9 cellular contexts compared by ENCODE assay signal in genomic region chr13:46641274-46642081, GRCh38.
DNase-seq lines count a peak whose midpoint lies in the region; ATAC-seq and TF ChIP-seq lines count a peak whose summit lies in the region.
"Had no signal": no experiment of that assay in that cellular context is flagged by ENCODE, and none has a peak within 500 bp of the region (broad histone marks: within the 10 kb centered on the region; RNA-seq: fewer than 3 reads in every experiment).

No MANE protein-coding gene starts in this region.

- H3K27me3 ChIP-seq in left lung (no peaks in the 10 kb centered on the region), thoracic aorta (replicated peaks; ENCODE audit: insufficient read depth) (no peaks in the 10 kb centered on the region)

- no peak for TF ChIP-seq CTCF in chondrocyte (IDR thresholded peaks at IDR 0.05)
- TF ChIP-seq CTCF in left lung (IDR thresholded peaks at IDR 0.05), result no peak
- TF ChIP-seq CTCF in thoracic aorta (IDR thresholded peaks at IDR 0.05), result no peak

- intact Hi-C loops in left lung (cut with DNase I), result no loop called here

- H3K9me3 Mint-ChIP-seq in chondrocyte (ENCODE audit: low read depth), result no peaks in the 10 kb centered on the region
- H3K9me3 Mint-ChIP-seq: activated T-cell treated with anti-CD3 and anti-CD28 coated beads, Interleukin-2, amount 50 U/mL, for 4 hours had no signal

- H3K36me3 Mint-ChIP-seq in chondrocyte (ENCODE audit: low read depth), result peaks cover under 1% of the 10 kb centered on the region

- DNase-seq in HT1080 (ENCODE audit: low read depth), result peak; percentile 45
- no peak for DNase-seq in chondrocyte (ENCODE audit: low spot score)
- DNase-seq in left lung, result no peak
- no peak for DNase-seq in thoracic aorta (ENCODE audit: low spot score)
- DNase-seq in HPDE6-E6E7 (ENCODE audit: extremely low spot score), result no peak
- no peak for DNase-seq in NCI-H1105 (lab: John Stamatoyannopoulos, UW)
- DNase-seq: activated T-cell treated with anti-CD3 and anti-CD28 coated beads, Interleukin-2, amount 50 U/mL, for 4 hours; NCI-H2107 had no signal

- H3K4me3 ChIP-seq in left lung (no peak overlapping the region), thoracic aorta (peak overlapping the region; percentile 59)

- H3K27me3 Mint-ChIP-seq in chondrocyte (ENCODE audit: low read depth), result no peaks in the 10 kb centered on the region

- H3K9me3 ChIP-seq in left lung (no peaks in the 10 kb centered on the region), thoracic aorta (no peaks in the 10 kb centered on the region)

- H3K36me3 ChIP-seq in left lung, result no peaks in the 10 kb centered on the region
- no peaks in the 10 kb centered on the region for H3K36me3 ChIP-seq in thoracic aorta

- H3K4me3 Mint-ChIP-seq in chondrocyte (ENCODE audit: unreplicated experiment), result peak overlapping the region; percentile 65
- H3K4me3 Mint-ChIP-seq: activated T-cell treated with anti-CD3 and anti-CD28 coated beads, Interleukin-2, amount 50 U/mL, for 4 hours had no signal

- peak; percentile 39 for ATAC-seq in left lung
- ATAC-seq in thoracic aorta (ENCODE audit: insufficient number of reproducible peaks, low FRiP score, low read depth), result no peak
- no peak for ATAC-seq in GM19463 (IDR thresholded peaks at IDR 0.05; ENCODE audit: unreplicated experiment)

- H3K27ac ChIP-seq in left lung, result peak overlapping the region in 1 of 2 donors; percentile 1
- H3K27ac ChIP-seq in thoracic aorta, result peak overlapping the region; percentile 45 to 68

- peak overlapping the region; percentile 90 for H3K27ac Mint-ChIP-seq in chondrocyte (ENCODE audit: unreplicated experiment)

- H3K4me1 Mint-ChIP-seq in chondrocyte (ENCODE audit: low read depth), result peaks cover 62% of the 10 kb centered on the region

- H3K4me1 ChIP-seq in left lung, result peaks cover 10 to 41% of the 10 kb centered on the region in 2 donors
- H3K4me1 ChIP-seq in thoracic aorta (ENCODE audit: control insufficient read depth in 1 of 2, low read depth in 2 of 2), result peaks cover 34 to 88% of the 10 kb centered on the region in 2 donors
